In genomic region chr5:102547161-102547560, GRCh38 we compare ENCODE assay signal across 37 cellular contexts. TPM values are rescaled to one million over a fixed set of nuclear protein-coding genes. Genes with fewer than 3 reads are reported as not detected.
"Had no signal": no experiment of that assay in that cellular context is flagged by ENCODE, and none has a peak within 500 bp of the region (broad histone marks: within the 10 kb centered on the region; RNA-seq: fewer than 3 reads in every experiment).

No MANE protein-coding gene starts in this region.

- ATAC-seq: esophagus mucosa; foreskin keratinocyte; left colon; naive thymus-derived CD4-positive, alpha-beta T cell; sciatic nerve; stimulated activated effector memory CD8-positive, alpha-beta T cell treated with anti-CD3 and anti-CD28 coated beads, Interleukin-12 subunit alpha, Interleukin-12 subunit beta, amount 100 ng/mL, for 72 hours had no signal

- H3K4me3 Mint-ChIP-seq: dendritic cell treated with granulocyte-macrophage colony-stimulating factor and Interleukin-4, amounts not matched to agents 40 ng/mL and 50 ng/mL, for 4 days; endodermal cell; memory B cell; naive thymus-derived CD4-positive, alpha-beta T cell; nephron progenitor cell; stimulated activated effector memory CD8-positive, alpha-beta T cell treated with anti-CD3 and anti-CD28 coated beads, Interleukin-12 subunit alpha, Interleukin-12 subunit beta, amount 100 ng/mL, for 72 hours had no signal

- H3K4me2 ChIP-seq: smooth muscle cell had no signal

- H3K4me3 ChIP-seq: heart right ventricle, lung, smooth muscle cell, stomach, thoracic aorta, tibial nerve, upper lobe of left lung had no signal

- H3K9me3 ChIP-seq: stomach, thoracic aorta, tibial nerve, upper lobe of left lung had no signal

- H3K36me3 Mint-ChIP-seq: memory B cell; stimulated activated effector memory CD8-positive, alpha-beta T cell treated with anti-CD3 and anti-CD28 coated beads, Interleukin-12 subunit alpha, Interleukin-12 subunit beta, amount 100 ng/mL, for 72 hours had no signal

- H3K27ac ChIP-seq: epithelial cell of prostate, foreskin keratinocyte, stomach, thoracic aorta, tibial nerve, upper lobe of left lung had no signal

- H3K9me3 Mint-ChIP-seq: stimulated activated effector memory CD8-positive, alpha-beta T cell treated with anti-CD3 and anti-CD28 coated beads, Interleukin-12 subunit alpha, Interleukin-12 subunit beta, amount 100 ng/mL, for 72 hours had no signal

- H3K4me1 Mint-ChIP-seq: endodermal cell; naive thymus-derived CD4-positive, alpha-beta T cell; nephron progenitor cell; stimulated activated effector memory CD8-positive, alpha-beta T cell treated with anti-CD3 and anti-CD28 coated beads, Interleukin-12 subunit alpha, Interleukin-12 subunit beta, amount 100 ng/mL, for 72 hours had no signal

- H3K27me3 Mint-ChIP-seq: dendritic cell treated with granulocyte-macrophage colony-stimulating factor and Interleukin-4, amounts not matched to agents 40 ng/mL and 50 ng/mL, for 4 days had no signal

- H3K36me3 ChIP-seq: heart right ventricle, stomach, thoracic aorta, tibial nerve, upper lobe of left lung had no signal

- H3K4me1 ChIP-seq: foreskin keratinocyte, stomach, upper lobe of left lung had no signal

- DNase-seq: caudate nucleus; cerebellar nuclear complex; effector CD8-positive, alpha-beta T cell; endodermal cell; foreskin keratinocyte; glutamatergic neuron; heart right ventricle; hippocampal formation; islet precursor cell; kidney glomerular epithelial cell; left colon; midbrain; naive thymus-derived CD4-positive, alpha-beta T cell; nephron progenitor cell; nucleus accumbens; stimulated activated CD4-positive, alpha-beta T cell treated with anti-CD3 and anti-CD28 coated beads, Interleukin-12 subunit alpha, Interleukin-12 subunit beta, amount 100 ng/mL, for 4 hours; stimulated activated CD4-positive, alpha-beta T cell treated with anti-CD3 and anti-CD28 coated beads, Interleukin-1b, Interleukin-23, amount 100 ng/mL, for 48 hours; stimulated activated CD4-positive, alpha-beta T cell treated with anti-CD3 and anti-CD28 coated beads, Interleukin-4, amount 100 ng/mL, for 1 hour; stimulated activated naive CD4-positive, alpha-beta T cell treated with Interleukin-2 at 50 U/mL for 16 hours; stomach; substantia nigra; upper lobe of left lung had no signal

- H3K27ac Mint-ChIP-seq: dendritic cell treated with granulocyte-macrophage colony-stimulating factor and Interleukin-4, amounts not matched to agents 40 ng/mL and 50 ng/mL, for 4 days; endodermal cell; memory B cell; naive thymus-derived CD4-positive, alpha-beta T cell; nephron progenitor cell; stimulated activated effector memory CD8-positive, alpha-beta T cell treated with anti-CD3 and anti-CD28 coated beads, Interleukin-12 subunit alpha, Interleukin-12 subunit beta, amount 100 ng/mL, for 72 hours had no signal

- H3K27me3 ChIP-seq: foreskin keratinocyte, heart right ventricle, stomach, tibial nerve, upper lobe of left lung had no signal

RNA-seq across cellular contexts. Expression of gene SLCO6A1, which starts 48.4 kb away (rescaled TPM):
- total RNA-seq: esophagus mucosa; fibroblast of lung; foreskin keratinocyte; heart right ventricle; left colon; liver; lung; mucosa of gallbladder; naive thymus-derived CD4-positive, alpha-beta T cell; posterior vena cava; pulmonary artery endothelial cell; sciatic nerve; stomach; thoracic aorta; tibial nerve; upper lobe of left lung had no signal
- polyA plus RNA-seq: fibroblast of lung; foreskin keratinocyte; heart right ventricle; liver; lung; naive thymus-derived CD4-positive, alpha-beta T cell; stomach had no signal
